Comparison of ENCODE assay signal across 8 cellular contexts in the genomic region with DNA sequence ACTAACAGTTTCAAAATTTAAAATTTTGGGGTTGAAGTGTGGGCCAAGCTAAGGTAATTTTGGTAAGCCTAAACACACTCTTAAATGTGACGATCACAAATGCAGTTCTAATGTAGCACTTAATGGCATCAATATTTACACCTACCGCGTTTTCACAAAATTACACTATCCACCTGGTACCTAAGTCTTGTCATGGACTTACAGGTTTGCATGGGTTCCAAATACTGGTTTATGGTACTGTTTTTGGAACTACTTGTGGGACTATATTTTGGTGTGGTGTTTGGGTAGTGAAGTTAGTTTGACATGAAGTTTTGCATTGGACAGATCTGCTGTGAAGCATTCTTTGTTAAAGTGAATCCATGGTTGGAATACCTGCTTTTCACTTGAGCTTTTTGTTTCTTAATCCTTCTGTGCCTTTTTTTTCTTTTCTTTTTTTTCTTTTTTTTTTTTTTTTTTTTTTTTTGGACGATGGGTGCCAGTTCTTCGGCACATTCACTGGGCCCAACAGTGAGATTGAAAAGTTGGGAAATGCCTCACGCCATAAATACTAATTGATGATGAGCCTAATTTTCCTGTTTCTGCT. TPM values are rescaled to one million over a fixed set of nuclear protein-coding genes. Genes with fewer than 3 reads are reported as not detected.
A peak's percentile ranks its signal among the peaks of the same experiment; 100 is the strongest.
DNase-seq lines count a peak whose midpoint lies in the region; ATAC-seq and TF ChIP-seq lines count a peak whose summit lies in the region.

No MANE protein-coding gene starts in this region.

- peak overlapping the region; percentile 60 to 65 for H3K4me3 ChIP-seq in stomach smooth muscle (ENCODE audit: low read length in 2 of 2)

- no peaks in the 10 kb centered on the region for H3K27me3 ChIP-seq in stomach smooth muscle (ENCODE audit: control insufficient read depth in 1 of 2, insufficient read depth in 2 of 2, low read length in 2 of 2)

- H3K27me3 Mint-ChIP-seq in activated naive CD4-positive, alpha-beta T cell treated with anti-CD3 and anti-CD28 coated beads, Interleukin-2, amount 10 ng/mL, durations not matched to agents 7 days and 5 days, result no peaks in the 10 kb centered on the region
- H3K27me3 Mint-ChIP-seq in activated T-helper 17 cell treated with anti-CD3 and anti-CD28 coated beads, Interleukin-2, amount 50 U/mL, for 72 hours, result no peaks in the 10 kb centered on the region
- peaks cover 1% of the 10 kb centered on the region for H3K27me3 Mint-ChIP-seq in glutamatergic neuron (ENCODE audit: unreplicated experiment)

- no peak for ATAC-seq in activated T-helper 17 cell treated with anti-CD3 and anti-CD28 coated beads, Interleukin-2, amount 50 U/mL, for 72 hours (replicated peaks)
- ATAC-seq in HG03045 (IDR thresholded peaks at IDR 0.05; ENCODE audit: unreplicated experiment), result no peak
- ATAC-seq in GM21360 (IDR thresholded peaks at IDR 0.05; ENCODE audit: unreplicated experiment), result no peak

- peaks cover 52 to 85% of the 10 kb centered on the region in 2 donors for H3K36me3 ChIP-seq in stomach smooth muscle (ENCODE audit: control insufficient read depth in 2 of 2, insufficient read depth in 2 of 2, low read length in 2 of 2)

- H3K4me1 ChIP-seq in stomach smooth muscle (ENCODE audit: control insufficient read depth, insufficient read depth, low read length), result peaks cover 40% of the 10 kb centered on the region

- peaks cover 85% of the 10 kb centered on the region for H3K4me1 Mint-ChIP-seq in activated naive CD4-positive, alpha-beta T cell treated with anti-CD3 and anti-CD28 coated beads, Interleukin-2, amount 10 ng/mL, durations not matched to agents 7 days and 5 days
- H3K4me1 Mint-ChIP-seq in activated T-helper 17 cell treated with anti-CD3 and anti-CD28 coated beads, Interleukin-2, amount 50 U/mL, for 72 hours, result peaks cover 34% of the 10 kb centered on the region
- peaks cover 42% of the 10 kb centered on the region for H3K4me1 Mint-ChIP-seq in glutamatergic neuron (ENCODE audit: low read depth, unreplicated experiment)

- no peak for TF ChIP-seq CTCF in glutamatergic neuron (IDR thresholded peaks at IDR 0.05; ENCODE audit: partially characterized antibody, unreplicated experiment)

- DNase-seq in activated naive CD4-positive, alpha-beta T cell treated with anti-CD3 and anti-CD28 coated beads, Interleukin-2, amount 10 ng/mL, durations not matched to agents 7 days and 5 days, result peak; percentile 14
- DNase-seq in activated naive CD4-positive, alpha-beta T cell treated with Interleukin-2 at 50 U/mL for 16 hours, result no peak
- DNase-seq in glutamatergic neuron (no peak), SW480 (ENCODE audit: low spot score) (no peak)

- CTCF ChIA-PET in activated naive CD4-positive, alpha-beta T cell treated with anti-CD3 and anti-CD28 coated beads, Interleukin-2, amount 10 ng/mL, durations not matched to agents 7 days and 5 days (lab: Charles Lee), result interaction anchor here (0.7 to 1.8 kb wide), 3 partner anchors 11 to 348 kb away, joined by 3 to 6 read pairs (median 3); no protein-coding TSS in a partner anchor

- peaks cover 92% of the 10 kb centered on the region for H3K36me3 Mint-ChIP-seq in activated naive CD4-positive, alpha-beta T cell treated with anti-CD3 and anti-CD28 coated beads, Interleukin-2, amount 10 ng/mL, durations not matched to agents 7 days and 5 days
- H3K36me3 Mint-ChIP-seq in activated T-helper 17 cell treated with anti-CD3 and anti-CD28 coated beads, Interleukin-2, amount 50 U/mL, for 72 hours (ENCODE audit: low read depth), result peaks cover 100% of the 10 kb centered on the region
- peaks cover 13% of the 10 kb centered on the region for H3K36me3 Mint-ChIP-seq in glutamatergic neuron (ENCODE audit: unreplicated experiment)

- peak overlapping the region; percentile 89 for H3K4me3 Mint-ChIP-seq in activated naive CD4-positive, alpha-beta T cell treated with anti-CD3 and anti-CD28 coated beads, Interleukin-2, amount 10 ng/mL, durations not matched to agents 7 days and 5 days
- peak overlapping the region; percentile 86 for H3K4me3 Mint-ChIP-seq in activated T-helper 17 cell treated with anti-CD3 and anti-CD28 coated beads, Interleukin-2, amount 50 U/mL, for 72 hours
- peak overlapping the region; percentile 71 for H3K4me3 Mint-ChIP-seq in glutamatergic neuron (ENCODE audit: unreplicated experiment)

- H3K27ac Mint-ChIP-seq in activated naive CD4-positive, alpha-beta T cell treated with anti-CD3 and anti-CD28 coated beads, Interleukin-2, amount 10 ng/mL, durations not matched to agents 7 days and 5 days, result peak overlapping the region; percentile 90
- H3K27ac Mint-ChIP-seq in activated T-helper 17 cell treated with anti-CD3 and anti-CD28 coated beads, Interleukin-2, amount 50 U/mL, for 72 hours, result peak overlapping the region; percentile 73
- H3K27ac Mint-ChIP-seq in glutamatergic neuron (ENCODE audit: unreplicated experiment), result no peak overlapping the region

- no peak overlapping the region for H3K27ac ChIP-seq in stomach smooth muscle (ENCODE audit: low read length)

- H3K9me3 ChIP-seq in stomach smooth muscle (ENCODE audit: control insufficient read depth in 2 of 2, low read length in 2 of 2), result no peaks in the 10 kb centered on the region

- no peak overlapping the region for H3K9ac ChIP-seq in stomach smooth muscle (ENCODE audit: low read length in 2 of 2)

- no peaks in the 10 kb centered on the region for H3K9me3 Mint-ChIP-seq in activated naive CD4-positive, alpha-beta T cell treated with anti-CD3 and anti-CD28 coated beads, Interleukin-2, amount 10 ng/mL, durations not matched to agents 7 days and 5 days
- no peaks in the 10 kb centered on the region for H3K9me3 Mint-ChIP-seq in activated T-helper 17 cell treated with anti-CD3 and anti-CD28 coated beads, Interleukin-2, amount 50 U/mL, for 72 hours
- H3K9me3 Mint-ChIP-seq in glutamatergic neuron (ENCODE audit: unreplicated experiment), result peaks cover 6% of the 10 kb centered on the region

RNA-seq across cellular contexts. Expression of a gene that starts 6.5 kb away (rescaled TPM):
- total RNA-seq in activated T-helper 17 cell treated with anti-CD3 and anti-CD28 coated beads, Interleukin-2, amount 50 U/mL, for 72 hours, result 100 to 1,000 TPM; 277 to 473 TPM
- total RNA-seq in glutamatergic neuron (ENCODE audit: unreplicated experiment), result 288 TPM

RNA-seq across cellular contexts. Expression of a gene that starts 53.4 kb away (rescaled TPM):
- total RNA-seq in activated T-helper 17 cell treated with anti-CD3 and anti-CD28 coated beads, Interleukin-2, amount 50 U/mL, for 72 hours, result 10 to 100 TPM; 24.4 to 34.3 TPM
- 55.1 TPM for total RNA-seq in glutamatergic neuron (ENCODE audit: unreplicated experiment)
